8 cellular contexts compared by ENCODE assay signal in the genomic region with DNA sequence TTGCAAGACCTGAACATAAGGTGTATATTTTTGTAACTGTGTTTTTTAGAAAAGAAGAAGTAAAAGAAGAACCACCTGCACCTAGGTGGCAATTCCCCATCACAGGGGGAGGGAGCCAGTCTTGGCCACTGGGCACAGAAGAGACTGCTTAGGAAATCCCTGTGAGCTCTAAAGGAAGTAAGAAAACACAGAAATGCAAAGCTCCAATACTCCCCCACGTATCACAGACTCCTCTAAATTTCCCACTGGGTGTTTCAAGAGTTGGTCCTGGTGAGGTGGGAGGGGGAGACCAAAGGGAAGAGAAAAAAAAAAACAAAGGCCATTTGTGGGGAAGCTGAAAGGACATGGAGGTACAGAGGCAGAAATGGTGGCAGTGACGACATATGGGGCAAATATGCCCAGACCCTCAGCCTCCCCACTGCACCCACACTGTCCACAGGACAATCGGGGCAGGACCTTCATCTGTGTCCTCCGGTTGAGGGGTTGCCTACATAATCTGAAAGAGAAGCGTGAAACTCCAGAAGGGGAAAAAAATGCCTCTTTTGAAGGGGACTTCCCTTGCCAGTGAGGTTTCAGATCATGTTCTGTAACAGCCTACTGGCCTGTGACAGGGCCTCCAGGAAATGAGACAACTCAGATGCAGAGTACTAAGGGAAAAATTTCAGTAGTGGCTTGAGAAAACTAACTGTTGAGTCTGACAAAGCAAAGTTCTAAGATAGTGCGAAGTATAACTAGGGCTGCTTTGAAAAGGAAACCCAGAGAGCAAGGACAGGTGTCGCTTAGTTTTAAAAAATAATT.
DNase-seq lines count a peak whose midpoint lies in the region; ATAC-seq and TF ChIP-seq lines count a peak whose summit lies in the region.

No MANE protein-coding gene starts in this region.

- no peaks in the 10 kb centered on the region for H3K27me3 Mint-ChIP-seq in neural crest cell (ENCODE audit: low read depth)

- peak; percentile 53 for ATAC-seq in HG02870 (IDR thresholded peaks at IDR 0.05; ENCODE audit: unreplicated experiment)

- H3K4me3 Mint-ChIP-seq in neural crest cell: no peak overlapping the region

- peaks cover 33% of the 10 kb centered on the region for H3K4me1 Mint-ChIP-seq in neural crest cell

- H3K27me3 ChIP-seq in endocrine pancreas (ENCODE audit: control insufficient read depth, insufficient read depth, low read length): no peaks in the 10 kb centered on the region
- H3K27me3 ChIP-seq in BE2C: no peaks in the 10 kb centered on the region

- no peak overlapping the region for H3K4me3 ChIP-seq in endocrine pancreas (ENCODE audit: control insufficient read depth, insufficient read depth, low read length)
- H3K4me3 ChIP-seq in BE2C (ENCODE audit: low read depth, low read length): no peak overlapping the region

- TF ChIP-seq CTCF in neural crest cell (conservative IDR thresholded peaks at IDR 0.05) (no peak), BE2C (IDR thresholded peaks at IDR 0.05; ENCODE audit: low read depth, low read length) (no peak)

- H3K9me3 ChIP-seq in endocrine pancreas (ENCODE audit: control insufficient read depth, low read length) (no peaks in the 10 kb centered on the region), BE2C (no peaks in the 10 kb centered on the region)

- H3K36me3 Mint-ChIP-seq in neural crest cell (ENCODE audit: low read depth): no peaks in the 10 kb centered on the region

- DNase-seq in activated T-cell treated with anti-CD3 and anti-CD28 coated beads for 24 hours (ENCODE audit: low read depth): peak; percentile 3
- no peak for DNase-seq in activated T-cell treated with anti-CD3 and anti-CD28 coated beads, Interleukin-2, amount 50 U/mL, for 1 hour
- DNase-seq in RKO (ENCODE audit: low spot score): peak; percentile 29
- DNase-seq in neural crest cell (ENCODE audit: low read depth, low spot score): no peak
- DNase-seq in BE2C: no peak
- no peak for DNase-seq in NCI-H1105 (lab: John Stamatoyannopoulos, UW)

- peak overlapping the region; percentile 85 for H3K27ac Mint-ChIP-seq in neural crest cell (ENCODE audit: unreplicated experiment)

- no peaks in the 10 kb centered on the region for H3K36me3 ChIP-seq in endocrine pancreas (ENCODE audit: control insufficient read depth, insufficient read depth, low read length)
- H3K36me3 ChIP-seq in BE2C: no peaks in the 10 kb centered on the region

- H3K4me1 ChIP-seq in endocrine pancreas (ENCODE audit: control insufficient read depth, insufficient read depth, low read length) (peaks cover 5% of the 10 kb centered on the region), BE2C (no peaks in the 10 kb centered on the region; the same call in 1 of the 2 replicates)

- H3K9me3 Mint-ChIP-seq in neural crest cell: no peaks in the 10 kb centered on the region

- H3K9ac ChIP-seq in endocrine pancreas (ENCODE audit: control insufficient read depth, insufficient read depth, low read length): peak overlapping the region; percentile 3

Comparison
In these comparisons a context has a peak if more than half of its experiments do, and no peak if none do; other contexts are left out.
1. DNase-seq: peak in activated T-cell treated with anti-CD3 and anti-CD28 coated beads for 24 hours (single experiment) and RKO (single experiment); none in activated T-cell treated with anti-CD3 and anti-CD28 coated beads, Interleukin-2, amount 50 U/mL, for 1 hour (single experiment), neural crest cell (single experiment), BE2C (single experiment) and NCI-H1105 (single experiment).